ENCODE assay signal across 28 cellular contexts in the genomic region with DNA sequence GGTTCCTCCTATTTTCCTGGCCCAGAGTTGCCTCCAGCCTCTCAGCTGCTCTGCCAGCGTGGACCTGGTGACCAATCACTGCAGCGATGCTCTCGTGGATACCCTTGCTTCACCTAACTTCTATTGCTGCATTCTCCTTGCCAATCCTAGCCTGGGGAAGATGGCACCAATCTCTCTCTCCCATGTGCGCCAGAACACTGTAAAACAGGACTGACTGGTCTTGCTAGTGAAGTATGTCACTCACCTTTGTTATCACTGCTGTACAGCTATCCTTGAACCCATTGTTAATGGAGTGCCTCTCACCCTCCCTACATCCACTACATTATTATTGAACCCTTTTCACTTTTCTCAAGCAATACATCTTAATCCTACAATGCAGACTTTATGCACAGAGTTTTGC.
"Had no signal": no experiment of that assay in that cellular context is flagged by ENCODE, and none has a peak within 500 bp of the region (broad histone marks: within the 10 kb centered on the region; RNA-seq: fewer than 3 reads in every experiment).

No MANE protein-coding gene starts in this region.

- H3K9me3 Mint-ChIP-seq: activated B cell treated with CpG ODN at 0.5 μM for 24 hours; activated T-cell treated with anti-CD3 and anti-CD28 coated beads, Interleukin-2, amount 50 U/mL, for 24 hours; activated T-helper 2 cell treated with anti-CD3 and anti-CD28 coated beads, Interferon-gamma antibody, Interleukin-2, Interleukin-4, amounts not matched to agents 10 μg/mL and 5 μg/mL and 100 μg/mL, durations not matched to agents 14 hours and 24 hours and 36 hours; memory B cell; neural crest cell had no signal

- H3K27me3 ChIP-seq: heart left ventricle, upper lobe of right lung had no signal

- H3K27ac Mint-ChIP-seq: activated B cell treated with CpG ODN at 0.5 μM for 24 hours; activated CD4-positive, alpha-beta T cell treated with anti-CD3 and anti-CD28 coated beads for 36 hours; activated naive CD8-positive, alpha-beta T cell treated with anti-CD3 and anti-CD28 coated beads for 36 hours; activated T-cell treated with anti-CD3 and anti-CD28 coated beads, Interleukin-2, amount 50 U/mL, for 24 hours; activated T-helper 2 cell treated with anti-CD3 and anti-CD28 coated beads, Interferon-gamma antibody, Interleukin-2, Interleukin-4, amounts not matched to agents 10 μg/mL and 5 μg/mL and 100 μg/mL, durations not matched to agents 14 hours and 24 hours and 36 hours; memory B cell; T-helper 17 cell had no signal

- H3K27ac ChIP-seq: coronary artery, heart left ventricle, thoracic aorta, upper lobe of right lung had no signal

- ATAC-seq: activated CD4-positive, alpha-beta T cell treated with anti-CD3 and anti-CD28 coated beads for 36 hours; heart left ventricle; mucosa of descending colon; naive thymus-derived CD4-positive, alpha-beta T cell; sciatic nerve; T-helper 17 cell; upper lobe of right lung had no signal

- H3K4me3 ChIP-seq: coronary artery, heart left ventricle, mucosa of descending colon, smooth muscle cell, thoracic aorta, upper lobe of right lung had no signal

- H3K4me3 Mint-ChIP-seq: activated B cell treated with CpG ODN at 0.5 μM for 24 hours; activated CD4-positive, alpha-beta T cell treated with anti-CD3 and anti-CD28 coated beads for 36 hours; activated naive CD8-positive, alpha-beta T cell treated with anti-CD3 and anti-CD28 coated beads for 36 hours; activated T-cell treated with anti-CD3 and anti-CD28 coated beads, Interleukin-2, amount 50 U/mL, for 24 hours; memory B cell; neural crest cell; T-helper 17 cell had no signal

- FAIRE-seq: bronchial epithelial cell, islet of Langerhans had no signal

- DNase-seq: activated B cell treated with CpG ODN at 0.5 μM for 24 hours; activated CD4-positive, alpha-beta T cell treated with anti-CD3 and anti-CD28 coated beads for 36 hours; activated CD4-positive, alpha-beta T cell treated with anti-CD3 and anti-CD28 coated beads, Interleukin-2, amount 50 U/mL, for 4 hours; activated CD8-positive, alpha-beta memory T cell treated with anti-CD3 and anti-CD28 coated beads for 24 hours; activated CD8-positive, alpha-beta memory T cell treated with anti-CD3 and anti-CD28 coated beads, Interleukin-2, amount 50 U/mL, for 4 hours; activated naive CD4-positive, alpha-beta T cell; activated naive CD8-positive, alpha-beta T cell treated with anti-CD3 and anti-CD28 coated beads for 36 hours; activated T-cell treated with anti-CD3 and anti-CD28 coated beads, Interleukin-2, amount 50 U/mL, for 24 hours; amniotic stem cell; cerebellar nuclear complex; heart left ventricle; mucosa of descending colon; naive thymus-derived CD4-positive, alpha-beta T cell; occipital lobe; stimulated activated CD4-positive, alpha-beta T cell treated with anti-CD3 and anti-CD28 coated beads, Interleukin-15, amount 100 ng/mL, for 24 hours; stimulated activated CD8-positive, alpha-beta memory T cell treated with anti-CD3 and anti-CD28 coated beads, Interleukin-4, amount 100 ng/mL, for 48 hours; stimulated activated naive CD4-positive, alpha-beta T cell; T-helper 17 cell; upper lobe of right lung had no signal

- H3K4me1 ChIP-seq: upper lobe of right lung had no signal

- H3K9me3 ChIP-seq: heart left ventricle, mucosa of descending colon, thoracic aorta, upper lobe of right lung had no signal

- H3K36me3 ChIP-seq: heart left ventricle, thoracic aorta, upper lobe of right lung had no signal

- H3K27me3 Mint-ChIP-seq: activated B cell treated with CpG ODN at 0.5 μM for 24 hours; activated CD4-positive, alpha-beta T cell treated with anti-CD3 and anti-CD28 coated beads for 36 hours; activated naive CD8-positive, alpha-beta T cell treated with anti-CD3 and anti-CD28 coated beads for 36 hours; activated T-cell treated with anti-CD3 and anti-CD28 coated beads, Interleukin-2, amount 50 U/mL, for 24 hours; memory B cell; naive thymus-derived CD4-positive, alpha-beta T cell; T-helper 17 cell had no signal
